In the genomic region with DNA sequence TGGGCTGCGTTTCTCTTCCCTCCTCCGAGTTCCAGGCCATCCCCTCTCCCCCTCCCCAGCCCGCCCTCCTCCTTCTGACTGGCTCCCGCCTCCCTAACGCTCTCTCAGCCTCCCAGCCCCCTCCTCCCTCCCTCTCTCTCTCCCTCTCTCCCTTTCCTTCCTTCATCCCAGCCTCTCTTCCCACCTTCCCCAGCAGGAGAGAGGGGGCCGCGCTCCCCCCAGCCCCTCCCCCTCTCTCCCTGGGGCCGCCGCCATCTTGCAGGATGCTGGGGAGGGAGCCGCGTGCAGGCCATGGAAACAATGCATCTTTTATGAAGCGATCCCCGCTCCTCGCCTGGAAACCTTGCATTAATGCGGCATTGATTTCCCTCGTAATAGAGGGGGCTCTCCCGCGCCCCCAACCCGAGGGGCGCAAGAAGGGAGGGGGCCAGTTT, we compare ENCODE assay signal across 8 cellular contexts. TPM values are rescaled to one million over a fixed set of nuclear protein-coding genes. Genes with fewer than 3 reads are reported as not detected.
DNase-seq lines count a peak whose midpoint lies in the region; ATAC-seq and TF ChIP-seq lines count a peak whose summit lies in the region.

No MANE protein-coding gene starts in this region.

- WGBS in endodermal cell (ENCODE audit: insufficient coverage in 1 of 2, insufficient read length in 1 of 2), 2 experiments: 1 to 2% methylated on average over 10 to 19 of the region's 20 CpGs

- H3K27ac Mint-ChIP-seq in CD14-positive monocyte (no peak overlapping the region), endodermal cell (no peak overlapping the region)
- H3K27ac Mint-ChIP-seq in activated CD4-positive, alpha-beta T cell treated with anti-CD3 and anti-CD28 coated beads, Interleukin-2, amount 10 ng/mL, durations not matched to agents 7 days and 5 days: peak overlapping the region; percentile 60

- no peak for ATAC-seq in GM18519 (IDR thresholded peaks at IDR 0.05; ENCODE audit: low FRiP score, unreplicated experiment)

- H3K4me1 Mint-ChIP-seq in CD14-positive monocyte (peaks cover 21% of the 10 kb centered on the region), endodermal cell (peaks cover 6% of the 10 kb centered on the region)
- peaks cover 20% of the 10 kb centered on the region for H3K4me1 Mint-ChIP-seq in activated CD4-positive, alpha-beta T cell treated with anti-CD3 and anti-CD28 coated beads, Interleukin-2, amount 10 ng/mL, durations not matched to agents 7 days and 5 days

- peak overlapping the region; percentile 93 for H3K27ac ChIP-seq in endodermal cell (ENCODE audit: low read depth, low read length)

- DNase-seq in CD14-positive monocyte (ENCODE audit: low spot score): no peak
- DNase-seq in NCI-H1105 treated with DMSO at 0.1 percent for 48 hours (lab: John Stamatoyannopoulos, UW): peak; percentile 89
- DNase-seq in activated CD4-positive, alpha-beta T cell treated with anti-CD3 and anti-CD28 coated beads, Interleukin-2, amount 10 ng/mL, durations not matched to agents 7 days and 5 days: peak; percentile 16
- peak; percentile 95 for DNase-seq in endodermal cell
- DNase-seq in stimulated activated naive CD4-positive, alpha-beta T cell treated with Interleukin-2 at 50 U/mL for 16 hours (lab: John Stamatoyannopoulos, UW): peak; percentile 34
- no peak for DNase-seq in mucosa of gallbladder (ENCODE audit: low spot score)

- CTCF ChIA-PET in activated CD4-positive, alpha-beta T cell treated with anti-CD3 and anti-CD28 coated beads, Interleukin-2, amount 10 ng/mL, durations not matched to agents 7 days and 5 days (lab: Charles Lee): no interaction called here

- POLR2A ChIA-PET in activated CD4-positive, alpha-beta T cell treated with anti-CD3 and anti-CD28 coated beads, Interleukin-2, amount 10 ng/mL, durations not matched to agents 7 days and 5 days (lab: Charles Lee): no interaction called here

- H3K36me3 ChIP-seq in endodermal cell (ENCODE audit: control insufficient read depth, insufficient read depth, low read length) (no peaks in the 10 kb centered on the region), mucosa of stomach (ENCODE audit: control insufficient read depth, insufficient read depth, low read length) (no peaks in the 10 kb centered on the region)

- H3K9me3 ChIP-seq in endodermal cell (ENCODE audit: control insufficient read depth, low read length): no peaks in the 10 kb centered on the region
- H3K9me3 ChIP-seq in mucosa of stomach (ENCODE audit: control insufficient read depth, low read length): no peaks in the 10 kb centered on the region

- H3K27me3 ChIP-seq in endodermal cell (ENCODE audit: control insufficient read depth, insufficient read depth, low read length, poor library complexity, severe bottlenecking) (no peaks in the 10 kb centered on the region), mucosa of stomach (ENCODE audit: control insufficient read depth, insufficient read depth, low read length) (peaks cover 5% of the 10 kb centered on the region)

- H3K4me3 ChIP-seq in endodermal cell (ENCODE audit: low read length) (peak overlapping the region; percentile 71), mucosa of stomach (ENCODE audit: low read length) (no peak overlapping the region)

- H3K9ac ChIP-seq in endodermal cell (ENCODE audit: extremely low read depth, low read length, poor library complexity, severe bottlenecking): peak overlapping the region; percentile 34
- H3K9ac ChIP-seq in mucosa of stomach (ENCODE audit: low read length): peak overlapping the region; percentile 65

- H3K36me3 Mint-ChIP-seq in CD14-positive monocyte: no peaks in the 10 kb centered on the region
- H3K36me3 Mint-ChIP-seq in activated CD4-positive, alpha-beta T cell treated with anti-CD3 and anti-CD28 coated beads, Interleukin-2, amount 10 ng/mL, durations not matched to agents 7 days and 5 days (ENCODE audit: low read depth): no peaks in the 10 kb centered on the region
- no peaks in the 10 kb centered on the region for H3K36me3 Mint-ChIP-seq in endodermal cell (ENCODE audit: low read depth)

- H3K27me3 Mint-ChIP-seq in CD14-positive monocyte (ENCODE audit: low read depth in 3 of 3): peaks cover 16 to 49% (median 28%) of the 10 kb centered on the region in 3 donors
- H3K27me3 Mint-ChIP-seq in activated CD4-positive, alpha-beta T cell treated with anti-CD3 and anti-CD28 coated beads, Interleukin-2, amount 10 ng/mL, durations not matched to agents 7 days and 5 days: peaks cover 6% of the 10 kb centered on the region
- H3K27me3 Mint-ChIP-seq in endodermal cell (ENCODE audit: insufficient read depth): peaks cover 1% of the 10 kb centered on the region

- no peak for TF ChIP-seq CTCF in CD14-positive monocyte (IDR thresholded peaks at IDR 0.05)
- no peak for TF ChIP-seq CTCF in endodermal cell (conservative IDR thresholded peaks at IDR 0.05)

- H3K4me3 Mint-ChIP-seq in CD14-positive monocyte (peak overlapping the region; percentile 58 to 87), endodermal cell (peak overlapping the region; percentile 58)
- peak overlapping the region; percentile 22 for H3K4me3 Mint-ChIP-seq in activated CD4-positive, alpha-beta T cell treated with anti-CD3 and anti-CD28 coated beads, Interleukin-2, amount 10 ng/mL, durations not matched to agents 7 days and 5 days

- H3K9me3 Mint-ChIP-seq in CD14-positive monocyte: peaks cover 0 to 3% (median 0%) of the 10 kb centered on the region in 7 donors
- H3K9me3 Mint-ChIP-seq in activated CD4-positive, alpha-beta T cell treated with anti-CD3 and anti-CD28 coated beads, Interleukin-2, amount 10 ng/mL, durations not matched to agents 7 days and 5 days: no peaks in the 10 kb centered on the region
- no peaks in the 10 kb centered on the region for H3K9me3 Mint-ChIP-seq in endodermal cell

- intact Hi-C loops in CD14-positive monocyte (cut with micrococcal nuclease): no loop called here

- H3K4me1 ChIP-seq in endodermal cell (ENCODE audit: control insufficient read depth, insufficient read depth, low read length): no peaks in the 10 kb centered on the region
- no peaks in the 10 kb centered on the region for H3K4me1 ChIP-seq in mucosa of stomach (ENCODE audit: control insufficient read depth, insufficient read depth, low read length)

RNA-seq across cellular contexts. Expression of a gene that starts 42.6 kb away (rescaled TPM):
- not detected for polyA plus RNA-seq in CD14-positive monocyte
- 10 to 100 TPM; 12.5 to 14.0 TPM for total RNA-seq in activated CD4-positive, alpha-beta T cell treated with anti-CD3 and anti-CD28 coated beads, Interleukin-2, amount 10 ng/mL, durations not matched to agents 7 days and 5 days
- 10 to 100 TPM; 70.8 to 82.6 TPM for total RNA-seq in endodermal cell
- 61.7 TPM for polyA plus RNA-seq in endodermal cell (2013, experiment 1 of 2)
- polyA plus RNA-seq in endodermal cell (2013, experiment 2 of 2): 51.6 TPM
- total RNA-seq in mucosa of gallbladder: 33.2 TPM

Comparison
In these comparisons a context has a peak if more than half of its experiments do, and no peak if none do; other contexts are left out.
1. DNase-seq: peak in NCI-H1105 treated with DMSO at 0.1 percent for 48 hours (single experiment), activated CD4-positive, alpha-beta T cell treated with anti-CD3 and anti-CD28 coated beads, Interleukin-2, amount 10 ng/mL, durations not matched to agents 7 days and 5 days (single experiment), endodermal cell (single experiment) and stimulated activated naive CD4-positive, alpha-beta T cell treated with Interleukin-2 at 50 U/mL for 16 hours (single experiment); none in CD14-positive monocyte (single experiment) and mucosa of gallbladder (single experiment).
2. H3K4me3 Mint-ChIP-seq: peak in every context shown above with its lines; median percentile 72 in CD14-positive monocyte; 58 in endodermal cell; 22 in activated CD4-positive, alpha-beta T cell treated with anti-CD3 and anti-CD28 coated beads, Interleukin-2, amount 10 ng/mL, durations not matched to agents 7 days and 5 days.